9 cellular contexts compared by ENCODE assay signal in the genomic region with DNA sequence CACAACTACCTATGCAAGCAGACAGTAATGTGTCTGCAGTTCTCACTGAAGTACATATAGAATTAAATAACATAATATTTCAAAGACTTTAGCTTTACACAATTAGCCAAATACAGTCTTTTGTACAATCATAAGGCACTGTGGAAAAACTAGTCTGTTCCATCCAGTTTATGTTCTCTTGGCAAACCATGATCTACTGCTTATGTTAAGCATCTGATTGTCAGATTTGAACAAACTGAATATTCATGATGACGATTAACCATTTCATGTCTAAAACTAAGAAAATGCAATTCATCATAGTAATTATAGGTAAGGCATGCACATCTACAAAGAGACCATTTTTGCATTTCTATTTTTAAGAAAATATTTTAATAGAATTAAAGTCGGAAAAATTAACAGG. TPM values are rescaled to one million over a fixed set of nuclear protein-coding genes. Genes with fewer than 3 reads are reported as not detected.
DNase-seq lines count a peak whose midpoint lies in the region; ATAC-seq and TF ChIP-seq lines count a peak whose summit lies in the region.
"Had no signal": no experiment of that assay in that cellular context is flagged by ENCODE, and none has a peak within 500 bp of the region (broad histone marks: within the 10 kb centered on the region; RNA-seq: fewer than 3 reads in every experiment).

No MANE protein-coding gene starts in this region.

- H3K79me2 ChIP-seq in HCT116 (ENCODE audit: insufficient read depth, low read length) (no peaks in the 10 kb centered on the region; the same call in 1 of the 2 replicates), SK-N-SH (ENCODE audit: insufficient read depth) (peaks cover 45% of the 10 kb centered on the region)

- H3K27ac ChIP-seq in HCT116 (ENCODE audit: low read depth, low read length) (peak overlapping the region; percentile 43; the same call in 1 of the 2 replicates), SK-N-SH (ENCODE audit: low read depth in 2 of 2, low read length in 1 of 2) (peak overlapping the region; percentile 1 to 74; a peak in 3 of 4 replicates)

- TF ChIP-seq RAD21 in HCT116 (IDR thresholded peaks at IDR 0.05; ENCODE audit: low read depth) (no peak), SK-N-SH (IDR thresholded peaks at IDR 0.05; ENCODE audit: low read length) (no peak)

- no peak overlapping the region for H3K27ac Mint-ChIP-seq in progenitor cell of endocrine pancreas

- H3K9me3 ChIP-seq in HCT116 (ENCODE audit: control insufficient read depth in 1 of 2, insufficient read depth in 1 of 2, low read depth in 1 of 2, low read length in 2 of 2) (no peaks in the 10 kb centered on the region), SK-N-SH (no peaks in the 10 kb centered on the region)

- H3K4me1 ChIP-seq in HCT116 (ENCODE audit: control insufficient read depth in 1 of 2, insufficient read depth in 2 of 2, low read length in 2 of 2) (peaks cover 7 to 30% of the 10 kb centered on the region in 2 experiments; a peak in 3 of 4 replicates), SK-N-SH (ENCODE audit: control insufficient read depth in 1 of 2, insufficient read depth in 2 of 2, low read depth in 1 of 2, low read length in 1 of 2) (peaks cover 3 to 25% of the 10 kb centered on the region in 2 experiments; a peak in 2 of 4 replicates)

- no TSS peak for BruUV-seq in HCT116 (replicated peaks; lab: Mats Ljungman, UMichigan)

- H3K4me3 Mint-ChIP-seq in progenitor cell of endocrine pancreas (ENCODE audit: low read depth), result peak overlapping the region; percentile 85

- RAD21 ChIA-PET in HCT116 (lab: Charles Lee; ENCODE audit: low non-redundant PET in 1 of 2, low total read pairs in 2 of 2, uncharacterized antibody in 2 of 2, unreplicated experiment in 2 of 2), result no interaction called here

- DNase-seq in HCT116 (ENCODE audit: low read depth, low spot score), result no peak
- DNase-seq in SK-N-SH, result no peak
- peak; percentile 49 for DNase-seq in fibroblast of the aortic adventitia (ENCODE audit: low read depth)
- DNase-seq in progenitor cell of endocrine pancreas (ENCODE audit: low spot score, unreplicated experiment), result no peak
- DNase-seq in T-helper 2 cell, result no peak
- no peak for DNase-seq in activated effector memory CD4-positive, alpha-beta T cell treated with anti-CD3 and anti-CD28 coated beads, Interleukin-2, amount 50 U/mL, for 16 hours
- no peak for DNase-seq in NCI-H748 treated with DMSO at 0.1 percent for 48 hours (lab: John Stamatoyannopoulos, UW)
- DNase-seq: activated T-cell treated with anti-CD3 and anti-CD28 coated beads, Interleukin-2, amount 50 U/mL, for 24 hours had no signal

- H3K27me3 ChIP-seq in HCT116 (ENCODE audit: insufficient read depth, low read length), result no peaks in the 10 kb centered on the region
- no peaks in the 10 kb centered on the region for H3K27me3 ChIP-seq in SK-N-SH (ENCODE audit: insufficient read depth)

- POLR2A ChIA-PET in HCT116 (lab: Charles Lee), result interaction anchor here (1.6 kb wide), 1 partner anchor 11 kb away, joined by 4 read pairs; no protein-coding TSS in a partner anchor
- POLR2A ChIA-PET in SK-N-SH (lab: Yijun Ruan, JAX), result no interaction called here

- intact Hi-C loops in HCT116 (cut with micrococcal nuclease), result no loop called here

- H3K36me3 ChIP-seq in HCT116 (ENCODE audit: control insufficient read depth in 1 of 2, insufficient read depth in 2 of 2, low read length in 2 of 2), result no peaks in the 10 kb centered on the region
- no peaks in the 10 kb centered on the region for H3K36me3 ChIP-seq in SK-N-SH (replicated peaks in 1 of 2; ENCODE audit: control insufficient read depth in 1 of 2, insufficient read depth in 2 of 2, low read length in 1 of 2)

- TF ChIP-seq CTCF in HCT116 (IDR thresholded peaks at IDR 0.05 in 2 of 3, conservative IDR thresholded peaks at IDR 0.05 in 1 of 3; ENCODE audit: borderline replicate concordance in 1 of 3, insufficient read depth in 1 of 3, low read depth in 2 of 3, low read length in 2 of 3) (no peak), SK-N-SH (IDR thresholded peaks at IDR 0.05) (no peak), fibroblast of the aortic adventitia (IDR thresholded peaks at IDR 0.05; ENCODE audit: insufficient read depth, low read length) (no peak), progenitor cell of endocrine pancreas (IDR thresholded peaks at IDR 0.05; ENCODE audit: unreplicated experiment) (no peak)

- no peaks in the 10 kb centered on the region for H3K9me3 Mint-ChIP-seq in progenitor cell of endocrine pancreas (ENCODE audit: low read depth)
- H3K9me3 Mint-ChIP-seq: activated T-cell treated with anti-CD3 and anti-CD28 coated beads, Interleukin-2, amount 50 U/mL, for 24 hours had no signal

- H3K9ac ChIP-seq in HCT116 (ENCODE audit: low read length) (peak overlapping the region; percentile 58), SK-N-SH (peak overlapping the region; percentile 77)

- CTCF ChIA-PET in HCT116 (lab: Charles Lee), result interaction anchor here (1.2 kb wide), 1 partner anchor 258 kb away, joined by 3 read pairs; no protein-coding TSS in a partner anchor
- CTCF ChIA-PET in SK-N-SH (lab: Yijun Ruan, JAX), result interaction anchor here (0.6 to 1.8 kb wide), 5 partner anchors 11 to 830 kb away, joined by 3 to 5 read pairs (median 3); no protein-coding TSS in a partner anchor

- H2AFZ ChIP-seq in HCT116 (ENCODE audit: low read depth, low read length, poor library complexity, severe bottlenecking) (peak overlapping the region; percentile 90), SK-N-SH (ENCODE audit: low read depth) (peak overlapping the region; percentile 90)

- H3K27me3 Mint-ChIP-seq in progenitor cell of endocrine pancreas, result peaks cover 31% of the 10 kb centered on the region

- TF ChIP-seq POLR2A in HCT116 (IDR thresholded peaks at IDR 0.05; ENCODE audit: borderline replicate concordance, extremely low read depth, insufficient read depth, insufficient read length), result no peak

- peak overlapping the region; percentile 52 to 67 for H3K4me3 ChIP-seq in HCT116 (replicated peaks in 1 of 2; ENCODE audit: low read depth in 1 of 2, low read length in 2 of 2)
- peak overlapping the region; percentile 67 to 79 for H3K4me3 ChIP-seq in SK-N-SH (ENCODE audit: low read depth in 2 of 2, low read length in 1 of 2)
- peak overlapping the region; percentile 67 for H3K4me3 ChIP-seq in fibroblast of the aortic adventitia (ENCODE audit: low read depth, low read length)

- WGBS in SK-N-SH (ENCODE audit: low lambda C conversion rate), result 9% methylated on average over 2 of the region's 2 CpGs

- no peaks in the 10 kb centered on the region for H3K36me3 Mint-ChIP-seq in progenitor cell of endocrine pancreas (ENCODE audit: insufficient read depth)

- TF ChIP-seq EP300 in SK-N-SH (IDR thresholded peaks at IDR 0.05; ENCODE audit: borderline replicate concordance in 1 of 2, low read depth in 1 of 2, low read length in 1 of 2), result no peak

- H3K4me2 ChIP-seq in HCT116 (ENCODE audit: low read length) (peak overlapping the region; percentile 82), SK-N-SH (peak overlapping the region; percentile 79)

- H3K9me2 ChIP-seq in HCT116 (ENCODE audit: insufficient read depth) (no peaks in the 10 kb centered on the region), SK-N-SH (no peaks in the 10 kb centered on the region; the same call in 1 of the 2 replicates)

- peaks cover 26% of the 10 kb centered on the region for H3F3A ChIP-seq in SK-N-SH (replicated peaks; ENCODE audit: insufficient read depth)

- H3K4me1 Mint-ChIP-seq in progenitor cell of endocrine pancreas (ENCODE audit: low read depth), result peaks cover 28% of the 10 kb centered on the region

- ATAC-seq in HCT116 (no peak), GM19397 (IDR thresholded peaks at IDR 0.05; ENCODE audit: unreplicated experiment) (no peak)

- no peaks in the 10 kb centered on the region for H4K20me1 ChIP-seq in HCT116 (ENCODE audit: insufficient read depth)
- no peaks in the 10 kb centered on the region for H4K20me1 ChIP-seq in SK-N-SH (ENCODE audit: insufficient read depth)

TF ChIP-seq in HCT116, 20 proteins besides CTCF, POLR2A, EP300 and RAD21:
- TF ChIP-seq POLR2AphosphoS5 (IDR thresholded peaks at IDR 0.05; ENCODE audit: low read depth, low read length) (no peak), EZH2 (IDR thresholded peaks at IDR 0.05) (no peak)
TF ChIP-seq in HCT116: peak in this region for 0.

TF ChIP-seq in SK-N-SH, 30 proteins besides CTCF, POLR2A, EP300 and RAD21:
- no peak for TF ChIP-seq FOXJ3 (CRISPR knock-in tag; IDR thresholded peaks at IDR 0.05)
- no peak for TF ChIP-seq USF1 (IDR thresholded peaks at IDR 0.05; ENCODE audit: borderline replicate concordance, low read depth)

RNA-seq across cellular contexts. Expression of gene SEMA3A, which starts 0.8 kb away (rescaled TPM):
- total RNA-seq in HCT116 (2021; ENCODE audit: unreplicated experiment), result 14.2 TPM
- 3.7 TPM in 2 replicates for polyA plus RNA-seq in HCT116 (2012)
- polyA plus RNA-seq in SK-N-SH (2012; rRNA removed), result 15.9 and 16.5 TPM in 2 replicates
- 19.7 and 22.3 TPM in 2 replicates for polyA plus RNA-seq in SK-N-SH (2012; cell fraction: cytosol; rRNA removed)
- 9.0 and 20.4 TPM in 2 replicates for polyA plus RNA-seq in SK-N-SH (2012; cell fraction: nucleus; rRNA removed)
- 1.6 and 118 TPM in 2 replicates for total RNA-seq in fibroblast of the aortic adventitia (ENCODE audit: low replicate concordance)
- total RNA-seq in progenitor cell of endocrine pancreas, result 12.4 and 19.6 TPM in 2 replicates
